1 cellular context compared by ENCODE assay signal in genomic region chr5:72847989-72848473, GRCh38.
TF ChIP-seq lines count a peak whose summit lies in the region.

No MANE protein-coding gene starts in this region.

TF ChIP-seq in HepG2, 621 proteins besides CTCF, POLR2A, EP300 and RAD21 (continued from another document and continues in another):
- TF ChIP-seq AHDC1 (CRISPR knock-in tag; IDR thresholded peaks at IDR 0.05; ENCODE audit: borderline replicate concordance), result peak; percentile 71
- peak; percentile 82 for TF ChIP-seq ZNF407 (CRISPR knock-in tag; IDR thresholded peaks at IDR 0.05; ENCODE audit: not compliant biosample characterization)
- TF ChIP-seq CREBL2 (CRISPR knock-in tag; IDR thresholded peaks at IDR 0.05; ENCODE audit: borderline replicate concordance), result no peak
- peak; percentile 56; the same call in 1 of the 2 replicates for TF ChIP-seq TARDBP (CRISPR knock-in tag; IDR thresholded peaks at IDR 0.05)
- no peak; the same call in 1 of the 2 replicates for TF ChIP-seq KDM5A (IDR thresholded peaks at IDR 0.05; ENCODE audit: borderline replicate concordance, low read length)
- no peak for TF ChIP-seq ZNF775 (CRISPR knock-in tag; IDR thresholded peaks at IDR 0.05; ENCODE audit: borderline replicate concordance)
- 0 out of 2 replicates have a peak, but pooled peaks have one; percentile 58 for TF ChIP-seq ZNF317 (CRISPR knock-in tag; IDR thresholded peaks at IDR 0.05)
- no peak; the same call in 1 of the 2 replicates for TF ChIP-seq PAXIP1 (CRISPR knock-in tag; conservative IDR thresholded peaks at IDR 0.05)
- peak; percentile 88; the same call in 1 of the 2 replicates for TF ChIP-seq KDM2A (CRISPR knock-in tag; IDR thresholded peaks at IDR 0.05; ENCODE audit: borderline replicate concordance, low read depth)
- TF ChIP-seq MAX (IDR thresholded peaks at IDR 0.05), result peak; percentile 60; the same call in 1 of the 2 replicates
- peak; percentile 59 for TF ChIP-seq PHF20 (CRISPR knock-in tag; IDR thresholded peaks at IDR 0.05)
- no peak for TF ChIP-seq ZNF367 (CRISPR knock-in tag; IDR thresholded peaks at IDR 0.05; ENCODE audit: borderline replicate concordance)
- no peak for TF ChIP-seq ZKSCAN1 (IDR thresholded peaks at IDR 0.05; ENCODE audit: low read length)
- no peak for TF ChIP-seq ATF6 (CRISPR knock-in tag; conservative IDR thresholded peaks at IDR 0.05)
- peak; percentile 60; the same call in 1 of the 2 replicates for TF ChIP-seq UBTF (CRISPR knock-in tag; IDR thresholded peaks at IDR 0.05)
- no peak for TF ChIP-seq SETDB1 (CRISPR knock-in tag; IDR thresholded peaks at IDR 0.05; ENCODE audit: borderline replicate concordance)
- TF ChIP-seq MTF1 (CRISPR knock-in tag; IDR thresholded peaks at IDR 0.05), result peak; percentile 67; the same call in 1 of the 2 replicates
- no peak for TF ChIP-seq SATB2 (CRISPR knock-in tag; IDR thresholded peaks at IDR 0.05)
- no peak for TF ChIP-seq ZNF383 (CRISPR knock-in tag; IDR thresholded peaks at IDR 0.05; ENCODE audit: borderline replicate concordance)
- TF ChIP-seq DPF2 (CRISPR knock-in tag; IDR thresholded peaks at IDR 0.05; ENCODE audit: borderline replicate concordance, low read depth), result no peak
- peak; percentile 86; the same call in 1 of the 2 replicates for TF ChIP-seq ZNF564 (CRISPR knock-in tag; IDR thresholded peaks at IDR 0.05)
- TF ChIP-seq NFE2 (CRISPR knock-in tag; IDR thresholded peaks at IDR 0.05), result no peak
- 0 out of 2 replicates have a peak, but pooled peaks have one; percentile 49 for TF ChIP-seq BORCS8-MEF2B (CRISPR knock-in tag; IDR thresholded peaks at IDR 0.05)
- TF ChIP-seq POGK (CRISPR knock-in tag; conservative IDR thresholded peaks at IDR 0.05), result 0 out of 2 replicates have a peak, but pooled peaks have one; percentile 22
- peak; percentile 52; the same call in 1 of the 2 replicates for TF ChIP-seq SIX1 (CRISPR knock-in tag; IDR thresholded peaks at IDR 0.05; ENCODE audit: borderline replicate concordance)
- TF ChIP-seq ESRRA (CRISPR knock-in tag; IDR thresholded peaks at IDR 0.05; ENCODE audit: low read depth), result no peak
- TF ChIP-seq TCF7 (IDR thresholded peaks at IDR 0.05; ENCODE audit: low read depth), result no peak
- TF ChIP-seq HDAC1 (CRISPR knock-in tag; IDR thresholded peaks at IDR 0.05), result peak; percentile 87
- TF ChIP-seq SPEN (CRISPR knock-in tag; IDR thresholded peaks at IDR 0.05; ENCODE audit: low read depth), result peak; percentile 81
- peak; percentile 82 for TF ChIP-seq NRL (CRISPR knock-in tag; IDR thresholded peaks at IDR 0.05; ENCODE audit: borderline replicate concordance)
